17 cellular contexts compared by ENCODE assay signal in genomic region chr4:168842186-168842585, GRCh38.
DNase-seq lines count a peak whose midpoint lies in the region; ATAC-seq and TF ChIP-seq lines count a peak whose summit lies in the region.
"Had no signal": no experiment of that assay in that cellular context is flagged by ENCODE, and none has a peak within 500 bp of the region (broad histone marks: within the 10 kb centered on the region; RNA-seq: fewer than 3 reads in every experiment).

No MANE protein-coding gene starts in this region.

- H3K9me3 ChIP-seq in SJSA1 (replicated peaks) (no peaks in the 10 kb centered on the region), muscle layer of duodenum (ENCODE audit: control insufficient read depth in 1 of 2, low read length in 2 of 2) (no peaks in the 10 kb centered on the region), suprapubic skin (no peaks in the 10 kb centered on the region)
- H3K9me3 ChIP-seq in effector memory CD4-positive, alpha-beta T cell (ENCODE audit: control insufficient read depth, low read length), result no peaks in the 10 kb centered on the region

- no peaks in the 10 kb centered on the region for H3K27me3 ChIP-seq in SJSA1 (replicated peaks)
- H3K27me3 ChIP-seq in muscle layer of duodenum (ENCODE audit: low read depth, low read length), result no peaks in the 10 kb centered on the region
- no peaks in the 10 kb centered on the region for H3K27me3 ChIP-seq in suprapubic skin
- no peaks in the 10 kb centered on the region for H3K27me3 ChIP-seq in effector memory CD4-positive, alpha-beta T cell (replicated peaks; ENCODE audit: control insufficient read depth, insufficient read depth, low read length, poor library complexity, severe bottlenecking)
- H3K27me3 ChIP-seq: brain microvascular endothelial cell had no signal

- H3K4me1 ChIP-seq in SJSA1 (replicated peaks), result peaks cover 52% of the 10 kb centered on the region
- peaks cover 10 to 75% of the 10 kb centered on the region in 2 donors for H3K4me1 ChIP-seq in muscle layer of duodenum (ENCODE audit: control insufficient read depth in 1 of 2, insufficient read depth in 2 of 2, low read length in 2 of 2)
- H3K4me1 ChIP-seq in suprapubic skin, result peaks cover 66% of the 10 kb centered on the region
- no peaks in the 10 kb centered on the region for H3K4me1 ChIP-seq in effector memory CD4-positive, alpha-beta T cell (ENCODE audit: control insufficient read depth, insufficient read depth, low read length, poor library complexity, severe bottlenecking)

- H3K27ac ChIP-seq in SJSA1 (peak overlapping the region; percentile 24; the same call in 1 of the 2 replicates), coronary artery (peak overlapping the region; percentile 95 to 98), muscle layer of duodenum (ENCODE audit: low read length) (peak overlapping the region; percentile 60), suprapubic skin (peak overlapping the region; percentile 82)
- H3K27ac ChIP-seq in effector memory CD4-positive, alpha-beta T cell (ENCODE audit: insufficient read depth, low read length, poor library complexity, severe bottlenecking), result no peak overlapping the region
- H3K27ac ChIP-seq: brain microvascular endothelial cell had no signal

- no peak for TF ChIP-seq CTCF in coronary artery (IDR thresholded peaks at IDR 0.05)
- no peak for TF ChIP-seq CTCF in suprapubic skin (IDR thresholded peaks at IDR 0.05)

- no peak for TF ChIP-seq POLR2A in suprapubic skin (IDR thresholded peaks at IDR 0.05)

- DNase-seq in SJSA1 (ENCODE audit: low read depth in 1 of 2, low spot score in 2 of 2) (no peak), coronary artery (ENCODE audit: low spot score) (no peak), suprapubic skin (ENCODE audit: low spot score in 2 of 2) (no peak)
- no peak for DNase-seq in effector memory CD4-positive, alpha-beta T cell
- DNase-seq in activated T-cell treated with anti-CD3 and anti-CD28 coated beads, Interleukin-2, amount 50 U/mL, for 1 hour, result no peak
- DNase-seq: activated CD4-positive, alpha-beta T cell treated with anti-CD3 and anti-CD28 coated beads, Interleukin-2, amount 10 ng/mL, durations not matched to agents 24 days and 14 days; brain microvascular endothelial cell; CD8-positive, alpha-beta T cell; dermis blood vessel endothelial cell; DMS79 treated with DMSO at 0.1 percent for 48 hours; GOT3; left colon; NCI-H2171 treated with DMSO at 0.1 percent for 48 hours; NCI-H69; T-helper 1 cell had no signal

- H3K36me3 ChIP-seq in SJSA1, result peaks cover 60% of the 10 kb centered on the region
- H3K36me3 ChIP-seq in muscle layer of duodenum (ENCODE audit: control insufficient read depth in 1 of 2, insufficient read depth in 2 of 2, low read length in 2 of 2), result peaks cover 3 to 12% of the 10 kb centered on the region in 2 donors
- no peaks in the 10 kb centered on the region for H3K36me3 ChIP-seq in suprapubic skin
- H3K36me3 ChIP-seq in effector memory CD4-positive, alpha-beta T cell (ENCODE audit: control insufficient read depth, insufficient read depth, low read length), result no peaks in the 10 kb centered on the region

- WGBS in suprapubic skin, result 61% methylated on average over 1 of the region's 1 CpG

- ATAC-seq in GM21723 (IDR thresholded peaks at IDR 0.05; ENCODE audit: unreplicated experiment), result no peak
- ATAC-seq: CD8-positive, alpha-beta T cell had no signal

- H3K4me3 ChIP-seq in SJSA1 (no peak overlapping the region), coronary artery (peak overlapping the region; percentile 12), muscle layer of duodenum (ENCODE audit: low read depth in 1 of 2, low read length in 2 of 2) (no peak overlapping the region), suprapubic skin (no peak overlapping the region)
- no peak overlapping the region for H3K4me3 ChIP-seq in effector memory CD4-positive, alpha-beta T cell (ENCODE audit: insufficient read depth, low read depth, low read length, poor library complexity, severe bottlenecking)

- TF ChIP-seq EP300 in suprapubic skin (IDR thresholded peaks at IDR 0.05), result no peak
